Comparison of ENCODE assay signal across 9 cellular contexts in genomic region chr12:10673660-10674384, GRCh38. TPM values are rescaled to one million over a fixed set of nuclear protein-coding genes. Genes with fewer than 3 reads are reported as not detected.
DNase-seq lines count a peak whose midpoint lies in the region; ATAC-seq, FAIRE-seq and TF ChIP-seq lines count a peak whose summit lies in the region.
"Had no signal": no experiment of that assay in that cellular context is flagged by ENCODE, and none has a peak within 500 bp of the region (broad histone marks: within the 10 kb centered on the region; RNA-seq: fewer than 3 reads in every experiment).

Gene STYK1, minus strand, starts transcription at chr12:10674052. Its CDS starts 39,434 bp downstream, at chr12:10634618.

- peak within 1 kb of the TSS; percentile 84 for H3K9ac ChIP-seq in mammary epithelial cell (ENCODE audit: insufficient read depth, low read length)
- no peak within 1 kb of the TSS for H3K9ac ChIP-seq in kidney (ENCODE audit: low read length in 2 of 2)

- in situ Hi-C loops in mammary epithelial cell (cut with MboI; ENCODE audit: low sequenced_read_pairs in 2 of 2) = no loop called here

- FAIRE-seq in D721Med (lab: Jason Lieb, UNC) (no peak), H54 (lab: Jason Lieb, UNC) (peak; percentile 78), kidney (lab: Jason Lieb, UNC) (no peak)
- FAIRE-seq: endometrium had no signal

- intact Hi-C loops in mammary epithelial cell (cut with micrococcal nuclease) (loop anchor here (1.0 kb wide), 10 partner anchors 56 to 521 kb away; partner anchors contain the start of gene MAGOHB), kidney (cut with DNase I) (no loop called here)

- H3K4me3 ChIP-seq in WI38 (ENCODE audit: low read depth, low read length) = peak within 1 kb of the TSS; percentile 70
- H3K4me3 ChIP-seq in mammary epithelial cell (replicated peaks in 1 of 3; ENCODE audit: insufficient read depth in 1 of 3, low read depth in 2 of 3, low read length in 3 of 3) = peak within 1 kb of the TSS; percentile 70 to 82 (median 76)
- H3K4me3 ChIP-seq in kidney (ENCODE audit: low read length in 2 of 2) = peak within 1 kb of the TSS; percentile 49 to 62

- dilution Hi-C loops in mammary epithelial cell (cut with HindIII; ENCODE audit: low sequenced_read_pairs) = no loop called here

- TF ChIP-seq POLR2A in H54 (IDR thresholded peaks at IDR 0.05; ENCODE audit: low read depth, low read length) = no peak

- TF ChIP-seq CTCF in D721Med (IDR thresholded peaks at IDR 0.05; ENCODE audit: insufficient read depth, missing control alignments) (peak; percentile 89), WI38 (IDR thresholded peaks at IDR 0.05; ENCODE audit: low read depth, low read length) (peak; percentile 89), mammary epithelial cell (conservative IDR thresholded peaks at IDR 0.05 in 1 of 2, IDR thresholded peaks at IDR 0.05 in 1 of 2; ENCODE audit: extremely low read depth in 1 of 2, insufficient read depth in 1 of 2, low read depth in 1 of 2, low read length in 2 of 2) (peak; percentile 93 to 98), kidney (IDR thresholded peaks at IDR 0.05; ENCODE audit: borderline replicate concordance, extremely low read depth, insufficient read depth) (peak; percentile 66)

- H4K20me1 ChIP-seq in mammary epithelial cell (ENCODE audit: insufficient read depth, low read length) = no peaks in the 10 kb centered on the region

- peaks cover 35% of the 10 kb centered on the region for H3K79me2 ChIP-seq in mammary epithelial cell (ENCODE audit: insufficient read depth, low read length)

- H3K27me3 ChIP-seq in mammary epithelial cell (ENCODE audit: insufficient read depth, low read length) = no peaks in the 10 kb centered on the region

- 7% methylated on average over 11 of the region's 35 CpGs for WGBS in mammary epithelial cell (ENCODE audit: low coverage, missing lambda C conversion rate)

- CTCF ChIA-PET in mammary epithelial cell (lab: Charles Lee; ENCODE audit: low non-redundant PET) = no interaction called here

- H3K4me1 ChIP-seq in mammary epithelial cell (ENCODE audit: insufficient read depth, low read length) = peaks cover 4% of the 10 kb centered on the region
- no peaks in the 10 kb centered on the region for H3K4me1 ChIP-seq in kidney (ENCODE audit: control insufficient read depth in 1 of 2, insufficient read depth in 1 of 2, low read depth in 1 of 2, low read length in 2 of 2)

- no peaks in the 10 kb centered on the region for H3K36me3 ChIP-seq in mammary epithelial cell (ENCODE audit: insufficient read depth, low read length)
- no peaks in the 10 kb centered on the region for H3K36me3 ChIP-seq in kidney (ENCODE audit: control insufficient read depth in 1 of 2, insufficient read depth in 2 of 2, low read length in 2 of 2)

- no TSS peak for BruUV-seq in mammary epithelial cell (replicated peaks; lab: Mats Ljungman, UMichigan)

- H3K9me3 ChIP-seq in mammary epithelial cell (replicated peaks; ENCODE audit: insufficient read depth, low read length) = no peaks in the 10 kb centered on the region
- H3K9me3 ChIP-seq in kidney (ENCODE audit: control insufficient read depth in 1 of 2, low read length in 2 of 2) = no peaks in the 10 kb centered on the region

- H3K4me2 ChIP-seq in mammary epithelial cell (ENCODE audit: insufficient read depth, low read depth, low read length) = peak within 1 kb of the TSS; percentile 91

- H3K27ac ChIP-seq in mammary epithelial cell (ENCODE audit: insufficient read depth, low read depth, low read length) (peak within 1 kb of the TSS; percentile 64), kidney (ENCODE audit: low read depth in 2 of 2, low read length in 2 of 2) (no peak within 1 kb of the TSS)

- H2AFZ ChIP-seq in mammary epithelial cell (ENCODE audit: low read depth, low read length) = peak within 1 kb of the TSS; percentile 94

- DNase-seq in D721Med (ENCODE audit: insufficient read length, low spot score) (peak; percentile 50), H54 (ENCODE audit: insufficient read length, low spot score) (peak; percentile 66), NCI-H146 treated with DMSO at 0.1 percent for 48 hours (lab: John Stamatoyannopoulos, UW; ENCODE audit: unreplicated experiment) (peak; percentile 97), mammary epithelial cell (peak; percentile 87), kidney (peak; percentile 85)
- peak; percentile 41 to 70 (median 57) for DNase-seq in stimulated activated CD4-positive, alpha-beta T cell treated with anti-CD3 and anti-CD28 coated beads, Interleukin-12 subunit alpha, Interleukin-12 subunit beta, amount 100 ng/mL, for 48 hours (ENCODE audit: low read depth in 2 of 3, low spot score in 1 of 3)

- ATAC-seq in GM19324 (IDR thresholded peaks at IDR 0.05; ENCODE audit: low FRiP score, unreplicated experiment) = no peak

RNA-seq across cellular contexts. Expression of gene STYK1, which starts in this region (rescaled TPM):
- 1 to 10 TPM; 4.8 to 4.9 TPM for total RNA-seq in mammary epithelial cell
- polyA plus RNA-seq in mammary epithelial cell = 3.6 TPM
- 5.3 TPM for polyA minus RNA-seq in mammary epithelial cell
- total RNA-seq in kidney = 1.6 TPM
- 0.58 TPM for polyA plus RNA-seq in kidney (ENCODE audit: insufficient read depth, low read depth, low replicate concordance)
